ENCODE assay signal across 8 cellular contexts in the genomic region with DNA sequence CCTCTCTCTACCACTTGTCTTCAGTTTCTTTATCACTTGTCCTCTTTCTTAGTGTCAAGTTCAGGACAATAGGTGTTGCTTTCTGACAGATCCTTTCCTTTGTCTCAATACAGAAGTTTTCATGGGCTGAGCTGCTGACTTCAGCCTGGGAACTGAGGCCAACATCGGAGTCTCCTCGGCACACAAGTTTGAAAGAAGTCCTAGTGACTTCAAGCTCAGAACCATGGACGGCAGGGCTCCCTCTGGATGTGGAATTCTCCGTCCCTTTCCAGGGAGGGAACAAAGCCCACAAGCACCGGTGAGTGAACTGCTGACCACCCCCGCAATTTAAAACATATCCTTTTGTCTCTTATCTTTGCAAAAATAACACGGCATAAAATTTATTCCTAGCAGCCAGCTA. TPM values are rescaled to one million over a fixed set of nuclear protein-coding genes. Genes with fewer than 3 reads are reported as not detected.
"Had no signal": no experiment of that assay in that cellular context is flagged by ENCODE, and none has a peak within 500 bp of the region (broad histone marks: within the 10 kb centered on the region; RNA-seq: fewer than 3 reads in every experiment).

No MANE protein-coding gene starts in this region.

RNA-seq across cellular contexts. Expression of a gene that starts 10.3 kb away (rescaled TPM):
- total RNA-seq: LHCN-M2, MCF 10A, NCI-H460, PC-9, Right ventricle myocardium inferior, RPMI7951, SJCRH30, SK-MEL-5 had no signal
